25 cellular contexts compared by ENCODE assay signal in the genomic region with DNA sequence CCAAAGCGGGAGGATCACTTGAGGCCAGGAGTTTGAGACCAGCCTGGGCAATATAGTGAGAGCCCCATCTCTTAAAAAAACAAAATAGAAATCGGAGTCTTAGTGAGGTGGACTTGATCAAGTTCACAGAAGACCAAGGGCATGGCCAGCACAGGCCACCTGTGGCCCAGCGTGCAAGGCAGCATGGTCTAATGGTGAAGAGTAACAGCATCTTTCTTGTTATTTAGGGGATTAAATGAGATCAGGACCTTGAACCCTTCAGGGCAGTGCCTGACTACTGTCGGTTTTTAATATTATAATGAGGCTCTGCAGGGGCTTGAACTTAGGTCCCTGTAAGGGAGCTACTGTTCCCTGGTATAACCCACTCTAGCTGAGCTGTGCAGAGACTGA. TPM values are rescaled to one million over a fixed set of nuclear protein-coding genes. Genes with fewer than 3 reads are reported as not detected.
A peak's percentile ranks its signal among the peaks of the same experiment; 100 is the strongest.
DNase-seq lines count a peak whose midpoint lies in the region; ATAC-seq, FAIRE-seq and TF ChIP-seq lines count a peak whose summit lies in the region.
"Had no signal": no experiment of that assay in that cellular context is flagged by ENCODE, and none has a peak within 500 bp of the region (broad histone marks: within the 10 kb centered on the region; RNA-seq: fewer than 3 reads in every experiment).

No MANE protein-coding gene starts in this region.

- TF ChIP-seq CTCF in DND-41 (IDR thresholded peaks at IDR 0.05; ENCODE audit: borderline replicate concordance, extremely low read depth, low read length, poor library complexity, severe bottlenecking) (no peak), neutrophil (IDR thresholded peaks at IDR 0.05) (no peak), GM23338 (conservative IDR thresholded peaks at IDR 0.05; ENCODE audit: low read depth in 2 of 2) (no peak), D721Med (IDR thresholded peaks at IDR 0.05; ENCODE audit: insufficient read depth, missing control alignments) (no peak)

- H4K20me1 ChIP-seq in DND-41 (ENCODE audit: insufficient read depth, low read length) (peaks cover 40% of the 10 kb centered on the region), GM23338 (replicated peaks; ENCODE audit: insufficient read depth) (no peaks in the 10 kb centered on the region)

- peak overlapping the region; percentile 99 for H3K27ac Mint-ChIP-seq in activated CD4-positive, alpha-beta T cell treated with anti-CD3 and anti-CD28 coated beads for 36 hours
- H3K27ac Mint-ChIP-seq in activated naive CD8-positive, alpha-beta T cell: peak overlapping the region; percentile 100
- H3K27ac Mint-ChIP-seq in GM23338: no peak overlapping the region
- H3K27ac Mint-ChIP-seq: nephron had no signal

- H3K4me1 ChIP-seq in DND-41 (ENCODE audit: insufficient read depth, low read length) (peaks cover 29% of the 10 kb centered on the region), neutrophil (ENCODE audit: control insufficient read depth in 1 of 2, insufficient read depth in 1 of 2, low read depth in 1 of 2, low read length in 1 of 2) (peaks cover 100% of the 10 kb centered on the region in 2 experiments), GM23338 (ENCODE audit: insufficient read depth) (0 out of 2 replicates have a peak, but pooled peaks cover 5% of the 10 kb centered on the region)
- H3K4me1 ChIP-seq: A549 had no signal

- H3K4me1 Mint-ChIP-seq in activated CD4-positive, alpha-beta T cell treated with anti-CD3 and anti-CD28 coated beads for 36 hours: peaks cover 98% of the 10 kb centered on the region
- H3K4me1 Mint-ChIP-seq in activated naive CD8-positive, alpha-beta T cell (ENCODE audit: low read depth): peaks cover 97% of the 10 kb centered on the region
- peaks cover 20% of the 10 kb centered on the region for H3K4me1 Mint-ChIP-seq in GM23338

- H3K27me3 Mint-ChIP-seq in activated CD4-positive, alpha-beta T cell treated with anti-CD3 and anti-CD28 coated beads for 36 hours: no peaks in the 10 kb centered on the region
- no peaks in the 10 kb centered on the region for H3K27me3 Mint-ChIP-seq in activated naive CD8-positive, alpha-beta T cell
- H3K27me3 Mint-ChIP-seq in GM23338 (ENCODE audit: insufficient read depth, low read depth, poor library complexity): peaks cover 7% of the 10 kb centered on the region

- no peak overlapping the region for H3K4me3 ChIP-seq in DND-41 (ENCODE audit: low read depth in 1 of 2, low read length in 2 of 2)
- H3K4me3 ChIP-seq in neutrophil (ENCODE audit: low read depth in 1 of 2, low read length in 1 of 2): peak overlapping the region; percentile 56 to 66
- no peak overlapping the region for H3K4me3 ChIP-seq in GM23338
- H3K4me3 ChIP-seq: A549, hepatocyte, psoas muscle, skin epidermis, suprapubic skin had no signal

- POLR2A ChIA-PET in activated CD4-positive, alpha-beta T cell treated with anti-CD3 and anti-CD28 coated beads for 36 hours (lab: Charles Lee): no interaction called here

- H2AFZ ChIP-seq in DND-41 (ENCODE audit: low read depth, low read length) (no peak overlapping the region), GM23338 (no peak overlapping the region)
- H2AFZ ChIP-seq: hepatocyte had no signal

- H3K36me3 Mint-ChIP-seq in activated CD4-positive, alpha-beta T cell treated with anti-CD3 and anti-CD28 coated beads for 36 hours (ENCODE audit: low read depth): peaks cover 87% of the 10 kb centered on the region
- peaks cover 34% of the 10 kb centered on the region for H3K36me3 Mint-ChIP-seq in activated naive CD8-positive, alpha-beta T cell
- H3K36me3 Mint-ChIP-seq in GM23338 (ENCODE audit: low read depth): no peaks in the 10 kb centered on the region

- H3K27ac ChIP-seq in DND-41 (ENCODE audit: low read length) (peak overlapping the region; percentile 54), neutrophil (peak overlapping the region; percentile 100), GM23338 (ENCODE audit: low read depth) (no peak overlapping the region)
- H3K27ac ChIP-seq: A549, hepatocyte, psoas muscle, suprapubic skin had no signal

- no peak for DNase-seq in activated CD4-positive, alpha-beta T cell treated with anti-CD3 and anti-CD28 coated beads for 36 hours
- no peak for DNase-seq in activated CD4-positive, alpha-beta T cell treated with anti-CD3 and anti-CD28 coated beads for 4 hours
- DNase-seq in DND-41 (no peak), GM23338 (ENCODE audit: low spot score) (no peak), D721Med (ENCODE audit: insufficient read length, low spot score) (no peak)
- DNase-seq: GOT3; NCI-H1436; NCI-H2171 treated with DMSO at 0.1 percent for 48 hours; NCI-H748 treated with DMSO at 0.1 percent for 48 hours; psoas muscle; SIG-M5; stimulated activated CD4-positive, alpha-beta T cell treated with anti-CD3 and anti-CD28 coated beads, Interleukin-4, amount 100 ng/mL, for 1 hour had no signal

- no peak for ATAC-seq in activated CD4-positive, alpha-beta T cell treated with anti-CD3 and anti-CD28 coated beads for 36 hours
- ATAC-seq in DND-41 (ENCODE audit: insufficient read depth, low read depth): no peak
- no peak for ATAC-seq in GM23338
- ATAC-seq in HG02763 (IDR thresholded peaks at IDR 0.05; ENCODE audit: unreplicated experiment): no peak
- ATAC-seq: A549 had no signal

- H3K36me3 ChIP-seq in DND-41 (ENCODE audit: insufficient read depth, low read length) (peaks cover 50% of the 10 kb centered on the region), neutrophil (peaks cover 51% of the 10 kb centered on the region), GM23338 (ENCODE audit: insufficient read depth) (no peaks in the 10 kb centered on the region)
- H3K36me3 ChIP-seq: suprapubic skin had no signal

- H3K4me3 Mint-ChIP-seq in activated CD4-positive, alpha-beta T cell treated with anti-CD3 and anti-CD28 coated beads for 36 hours: no peak overlapping the region
- peak overlapping the region; percentile 66 for H3K4me3 Mint-ChIP-seq in activated naive CD8-positive, alpha-beta T cell
- no peak overlapping the region for H3K4me3 Mint-ChIP-seq in GM23338
- H3K4me3 Mint-ChIP-seq: nephron had no signal

- H3K27me3 ChIP-seq in DND-41 (ENCODE audit: insufficient read depth, low read length, poor library complexity) (no peaks in the 10 kb centered on the region), neutrophil (no peaks in the 10 kb centered on the region), GM23338 (ENCODE audit: insufficient read depth) (no peaks in the 10 kb centered on the region)
- H3K27me3 ChIP-seq: hepatocyte, suprapubic skin had no signal

- H3K9me3 ChIP-seq in DND-41 (ENCODE audit: insufficient read depth, low read length, severe bottlenecking): no peaks in the 10 kb centered on the region
- no peaks in the 10 kb centered on the region for H3K9me3 ChIP-seq in neutrophil
- H3K9me3 ChIP-seq: A549, psoas muscle, suprapubic skin had no signal

- H3K9me2 ChIP-seq in GM23338 (ENCODE audit: insufficient read depth): 0 out of 2 replicates have a peak, but pooled peaks cover under 1% of the 10 kb centered on the region

- H3K4me2 ChIP-seq in DND-41 (ENCODE audit: insufficient read depth, low read length) (no peak overlapping the region), GM23338 (no peak overlapping the region)
- H3K4me2 ChIP-seq: A549, hepatocyte had no signal

- no peaks in the 10 kb centered on the region for H3F3A ChIP-seq in GM23338 (replicated peaks; ENCODE audit: low read depth)

- H3K9ac ChIP-seq in DND-41 (ENCODE audit: low read depth, low read length): no peak overlapping the region

- CTCF ChIA-PET in activated CD4-positive, alpha-beta T cell treated with anti-CD3 and anti-CD28 coated beads for 36 hours (lab: Charles Lee): interaction anchor here (0.6 to 27.5 kb wide), 4 partner anchors 10 to 99 kb away, joined by 3 to 621 read pairs (median 14); no protein-coding TSS in a partner anchor

- H3K79me2 ChIP-seq in DND-41 (ENCODE audit: insufficient read depth, low read length) (peaks cover 98% of the 10 kb centered on the region), GM23338 (replicated peaks; ENCODE audit: insufficient read depth) (no peaks in the 10 kb centered on the region)
- H3K79me2 ChIP-seq: hepatocyte had no signal

- no peaks in the 10 kb centered on the region for H3K9me3 Mint-ChIP-seq in activated CD4-positive, alpha-beta T cell treated with anti-CD3 and anti-CD28 coated beads for 36 hours (ENCODE audit: low read depth)
- no peaks in the 10 kb centered on the region for H3K9me3 Mint-ChIP-seq in activated naive CD8-positive, alpha-beta T cell (ENCODE audit: low read depth)
- H3K9me3 Mint-ChIP-seq in GM23338: no peaks in the 10 kb centered on the region; the same call in 2 of the 3 replicates
- H3K9me3 Mint-ChIP-seq: nephron had no signal

- intact Hi-C loops in activated CD4-positive, alpha-beta T cell treated with anti-CD3 and anti-CD28 coated beads for 36 hours (cut with DNase I, micrococcal nuclease): loop anchor here (10.0 kb wide), 3 partner anchors 799 to 1369 kb away; a partner anchor contains a TSS

- no peak for FAIRE-seq in D721Med (lab: Jason Lieb, UNC)
- FAIRE-seq: A549, astrocyte, endothelial cell of umbilical vein, GM18507, GM19239, keratinocyte had no signal

TF ChIP-seq in GM23338, 12 proteins besides CTCF, POLR2A, EP300 and RAD21 (continues in another document):
- TF ChIP-seq JUNB (IDR thresholded peaks at IDR 0.05; ENCODE audit: unreplicated experiment) (no peak), ZNF331 (CRISPR knock-in tag; IDR thresholded peaks at IDR 0.05; ENCODE audit: low read depth) (no peak), STAT1 (IDR thresholded peaks at IDR 0.05; ENCODE audit: unreplicated experiment) (no peak), CREB1 (CRISPR knock-in tag; IDR thresholded peaks at IDR 0.05; ENCODE audit: low read depth) (no peak)

RNA-seq across cellular contexts. Expression of a gene that starts 38.5 kb away (rescaled TPM):
- 100 to 1,000 TPM in 1 of 2 experiments, 10 to 100 TPM in 1; 91.2 to 100 TPM for total RNA-seq in activated CD4-positive, alpha-beta T cell treated with anti-CD3 and anti-CD28 coated beads for 36 hours
- 26.0 and 34.8 TPM in 2 replicates for total RNA-seq in GM23338 (2014; rRNA removed; shearing (Covaris generic))
- 18.7 and 25.1 TPM in 2 replicates for polyA plus RNA-seq in GM23338 (2016; fragmentation: Nextera tagmentation; extraction: Ambion mirVana)

Comparison
In these comparisons a context has a peak if more than half of its experiments do, and no peak if none do; other contexts are left out.
1. H3K4me3 ChIP-seq: peak in neutrophil (2 of 2); none in DND-41 (0 of 2) and GM23338 (single experiment).